29 cellular contexts compared by ENCODE assay signal in genomic region chrX:77453190-77453589, GRCh38. TPM values are rescaled to one million over a fixed set of nuclear protein-coding genes. Genes with fewer than 3 reads are reported as not detected.
"Had no signal": no experiment of that assay in that cellular context is flagged by ENCODE, and none has a peak within 500 bp of the region (broad histone marks: within the 10 kb centered on the region; RNA-seq: fewer than 3 reads in every experiment).

No MANE protein-coding gene starts in this region.

- H3K27me3 ChIP-seq: right lobe of liver, testis, transverse colon had no signal

- H3K27ac ChIP-seq: coronary artery, dorsolateral prefrontal cortex, right lobe of liver, testis, transverse colon had no signal

- DNase-seq: activated CD4-positive, alpha-beta T cell treated with anti-CD3 and anti-CD28 coated beads for 36 hours; activated CD4-positive, alpha-beta T cell treated with anti-CD3 and anti-CD28 coated beads, Interleukin-2, amount 50 U/mL, for 4 hours; activated CD4-positive, CD25-positive, alpha-beta regulatory T cell; activated naive CD4-positive, alpha-beta T cell; activated T-cell treated with anti-CD3 and anti-CD28 coated beads for 4 hours; activated T-cell treated with anti-CD3 and anti-CD28 coated beads, Interleukin-2, amount 50 U/mL, for 72 hours; anterior cingulate cortex; dorsolateral prefrontal cortex; effector memory CD4-positive, alpha-beta T cell; erythroblast; foreskin fibroblast; head of caudate nucleus; hippocampal formation; left cardiac atrium; left ventricle myocardium superior; mucosa of descending colon; right lobe of liver; stimulated activated CD4-positive, alpha-beta T cell treated with anti-CD3 and anti-CD28 coated beads, Interleukin-2, amount 100 ng/mL, for 48 hours; stimulated activated naive CD8-positive, alpha-beta T cell treated with anti-CD3 and anti-CD28 coated beads, Interleukin-15, Interleukin-2, amounts not matched to agents 100 U/mL and 50 U/mL, for 24 hours; testis; transverse colon had no signal

- H3K36me3 ChIP-seq: right lobe of liver, transverse colon had no signal

- H3K9me3 ChIP-seq: mucosa of descending colon, right lobe of liver, testis, transverse colon had no signal

- H3K4me1 ChIP-seq: right lobe of liver, testis, transverse colon had no signal

- ATAC-seq: activated CD4-positive, alpha-beta T cell treated with anti-CD3 and anti-CD28 coated beads for 36 hours; activated naive CD4-positive, alpha-beta T cell treated with anti-CD3 and anti-CD28 coated beads, Interleukin-2, amount 50 U/mL, for 72 hours; activated T-cell treated with anti-CD3 and anti-CD28 coated beads, Interleukin-2, amount 50 U/mL, for 72 hours; left cardiac atrium; left ventricle myocardium superior; mucosa of descending colon; right lobe of liver; stimulated activated naive CD8-positive, alpha-beta T cell treated with anti-CD3 and anti-CD28 coated beads, Interleukin-15, Interleukin-2, amounts not matched to agents 100 U/mL and 50 U/mL, for 24 hours had no signal

- H3K4me3 ChIP-seq: coronary artery, dorsolateral prefrontal cortex, mucosa of descending colon, right lobe of liver, testis, transverse colon had no signal

- FAIRE-seq: keratinocyte had no signal

RNA-seq across cellular contexts. Expression of gene FGF16, which starts 6.0 kb away (rescaled TPM):
- total RNA-seq: activated CD4-positive, alpha-beta T cell treated with anti-CD3 and anti-CD28 coated beads for 36 hours; activated naive CD4-positive, alpha-beta T cell treated with anti-CD3 and anti-CD28 coated beads, Interleukin-2, amount 50 U/mL, for 72 hours; activated T-cell treated with anti-CD3 and anti-CD28 coated beads, Interleukin-2, amount 50 U/mL, for 72 hours; cerebellum; left ventricle myocardium superior; mesenteric fat pad; myocyte; osteocyte; right lobe of liver; T-helper 2 cell treated with Interferon-gamma antibody and Interleukin-4, amounts not matched to agents 100 ng/mL and 5 ng/mL, for 36 hours; transverse colon had no signal
- polyA plus RNA-seq: keratinocyte had no signal
